In the genomic region with DNA sequence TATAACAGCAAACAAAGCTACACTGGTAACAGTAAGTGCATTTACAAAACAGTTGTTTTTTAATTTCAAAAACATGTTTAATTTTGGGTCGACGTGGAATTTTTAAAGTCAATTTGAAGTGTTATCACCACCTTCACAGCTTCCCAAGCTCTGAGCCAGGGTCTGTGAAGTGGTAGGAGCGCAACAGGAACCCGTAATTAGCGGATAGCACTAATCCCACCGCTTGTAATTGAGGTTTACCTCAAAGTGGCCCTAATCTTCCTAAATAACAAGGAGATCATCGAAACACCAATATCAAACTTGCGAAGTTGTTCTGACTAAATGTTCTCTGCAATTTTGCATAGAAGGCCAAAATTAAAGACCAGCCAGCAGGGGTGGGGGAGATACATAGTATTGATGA, we compare ENCODE assay signal across 22 cellular contexts. TPM values are rescaled to one million over a fixed set of nuclear protein-coding genes. Genes with fewer than 3 reads are reported as not detected.
DNase-seq lines count a peak whose midpoint lies in the region; ATAC-seq, FAIRE-seq and TF ChIP-seq lines count a peak whose summit lies in the region.
"Had no signal": no experiment of that assay in that cellular context is flagged by ENCODE, and none has a peak within 500 bp of the region (broad histone marks: within the 10 kb centered on the region; RNA-seq: fewer than 3 reads in every experiment).

No MANE protein-coding gene starts in this region.

- H3K9me3 ChIP-seq in neural progenitor cell (ENCODE audit: low read depth) = no peaks in the 10 kb centered on the region
- H3K9me3 ChIP-seq in gastrocnemius medialis = no peaks in the 10 kb centered on the region
- H3K9me3 ChIP-seq: MG63, SJCRH30 had no signal

- intact Hi-C loops in gastrocnemius medialis (cut with DNase I; ENCODE audit: low total_unique reads) = no loop called here
- intact Hi-C loops in cardiac septum (cut with DNase I) = no loop called here

- H3K27me3 ChIP-seq in neural progenitor cell (no peaks in the 10 kb centered on the region), gastrocnemius medialis (no peaks in the 10 kb centered on the region)
- H3K27me3 ChIP-seq: MG63, SJCRH30 had no signal

- H3K36me3 ChIP-seq in neural progenitor cell = peaks cover 21% of the 10 kb centered on the region
- peaks cover 2 to 63% of the 10 kb centered on the region in 2 donors for H3K36me3 ChIP-seq in gastrocnemius medialis

- no peak overlapping the region for H2AFZ ChIP-seq in neural progenitor cell (replicated peaks)

- H3K27ac ChIP-seq in neural progenitor cell (no peak overlapping the region), gastrocnemius medialis (no peak overlapping the region), caudate nucleus (ENCODE audit: low read depth, low read length) (no peak overlapping the region)
- H3K27ac ChIP-seq: SJCRH30 had no signal

- no peak overlapping the region for H3K4me3 ChIP-seq in neural progenitor cell
- H3K4me3 ChIP-seq in gastrocnemius medialis = no peak overlapping the region
- H3K4me3 ChIP-seq: MG63, SJCRH30 had no signal

- H3K4me2 ChIP-seq in neural progenitor cell = no peak overlapping the region

- no peak overlapping the region for H3K9ac ChIP-seq in neural progenitor cell

- H3K36me3 Mint-ChIP-seq in neural progenitor cell = peaks cover 61% of the 10 kb centered on the region

- H4K20me1 ChIP-seq in neural progenitor cell (ENCODE audit: low read depth) = peaks cover 22% of the 10 kb centered on the region

- no peak for TF ChIP-seq CTCF in D721Med (IDR thresholded peaks at IDR 0.05; ENCODE audit: insufficient read depth, missing control alignments)
- TF ChIP-seq CTCF in neural progenitor cell (IDR thresholded peaks at IDR 0.05) = no peak
- no peak for TF ChIP-seq CTCF in gastrocnemius medialis (IDR thresholded peaks at IDR 0.05 in 4 of 5, conservative IDR thresholded peaks at IDR 0.05 in 1 of 5)

- H3K27ac Mint-ChIP-seq in neural progenitor cell = no peak overlapping the region
- H3K27ac Mint-ChIP-seq: B cell, HFFc6 had no signal

- in situ Hi-C loops in gastrocnemius medialis (cut with MboI; ENCODE audit: low sequenced_read_pairs in 4 of 4) = no loop called here

- no peak overlapping the region for H3K4me3 Mint-ChIP-seq in neural progenitor cell
- H3K4me3 Mint-ChIP-seq: B cell, CD14-positive monocyte, HFFc6 had no signal

- ATAC-seq in gastrocnemius medialis = no peak

- no peak for TF ChIP-seq POLR2A in gastrocnemius medialis (IDR thresholded peaks at IDR 0.05)

- peak; percentile 14 to 62 for DNase-seq in NCI-H524 (lab: John Stamatoyannopoulos, UW)
- DNase-seq in NCI-H524 treated with DMSO at 0.1 percent for 48 hours (lab: John Stamatoyannopoulos, UW) = no peak
- peak; percentile 75 for DNase-seq in D721Med (ENCODE audit: insufficient read length, low spot score)
- DNase-seq in NCI-H82 treated with DMSO at 0.1 percent for 48 hours (lab: John Stamatoyannopoulos, UW; ENCODE audit: unreplicated experiment) = peak; percentile 62
- peak; percentile 25 for DNase-seq in neural progenitor cell (ENCODE audit: low spot score)
- DNase-seq in gastrocnemius medialis = no peak
- DNase-seq in caudate nucleus (lab: John Stamatoyannopoulos, UW) = no peak
- no peak for DNase-seq in cardiac septum (ENCODE audit: low spot score)
- DNase-seq: EL, GF-D8, H7, HFFc6, MG63, NCI-H1436, NCI-H187 treated with DMSO at 0.1 percent for 48 hours, NCI-H446, SJCRH30, T-helper 1 cell had no signal

- H3K9me3 Mint-ChIP-seq in neural progenitor cell = no peaks in the 10 kb centered on the region
- H3K9me3 Mint-ChIP-seq: CD14-positive monocyte, HFFc6 had no signal

- peaks cover 2% of the 10 kb centered on the region for H3F3A ChIP-seq in neural progenitor cell (ENCODE audit: low read depth)

- peaks cover 41% of the 10 kb centered on the region for H3K79me2 ChIP-seq in neural progenitor cell (ENCODE audit: low read depth)

- FAIRE-seq in D721Med (lab: Jason Lieb, UNC) = peak; percentile 91
- FAIRE-seq: GM19239, RCC 7860 had no signal

- no peaks in the 10 kb centered on the region for H3K4me1 Mint-ChIP-seq in neural progenitor cell

- no peaks in the 10 kb centered on the region for H3K27me3 Mint-ChIP-seq in neural progenitor cell (ENCODE audit: insufficient read depth, low read depth)
- H3K27me3 Mint-ChIP-seq: B cell had no signal

- peaks cover 6% of the 10 kb centered on the region for H3K4me1 ChIP-seq in neural progenitor cell
- no peaks in the 10 kb centered on the region for H3K4me1 ChIP-seq in gastrocnemius medialis
- H3K4me1 ChIP-seq: SJCRH30 had no signal

RNA-seq across cellular contexts. Expression of a gene that starts 18.8 kb away (rescaled TPM):
- total RNA-seq in neural progenitor cell (ENCODE audit: low replicate concordance) (116 and 171 TPM in 2 replicates), gastrocnemius medialis (10 to 100 TPM; 16.5 to 19.8 (median 18.5) TPM), cardiac septum (13.7 TPM)

Comparison
In these comparisons a context has a peak if more than half of its experiments do, and no peak if none do; other contexts are left out.
1. DNase-seq: peak in NCI-H524 (2 of 2), D721Med (single experiment), NCI-H82 treated with DMSO at 0.1 percent for 48 hours (single experiment) and neural progenitor cell (single experiment); none in NCI-H524 treated with DMSO at 0.1 percent for 48 hours (single experiment), gastrocnemius medialis (0 of 2), caudate nucleus (0 of 61) and cardiac septum (single experiment).